Comparison of ENCODE assay signal across 8 cellular contexts in the genomic region with DNA sequence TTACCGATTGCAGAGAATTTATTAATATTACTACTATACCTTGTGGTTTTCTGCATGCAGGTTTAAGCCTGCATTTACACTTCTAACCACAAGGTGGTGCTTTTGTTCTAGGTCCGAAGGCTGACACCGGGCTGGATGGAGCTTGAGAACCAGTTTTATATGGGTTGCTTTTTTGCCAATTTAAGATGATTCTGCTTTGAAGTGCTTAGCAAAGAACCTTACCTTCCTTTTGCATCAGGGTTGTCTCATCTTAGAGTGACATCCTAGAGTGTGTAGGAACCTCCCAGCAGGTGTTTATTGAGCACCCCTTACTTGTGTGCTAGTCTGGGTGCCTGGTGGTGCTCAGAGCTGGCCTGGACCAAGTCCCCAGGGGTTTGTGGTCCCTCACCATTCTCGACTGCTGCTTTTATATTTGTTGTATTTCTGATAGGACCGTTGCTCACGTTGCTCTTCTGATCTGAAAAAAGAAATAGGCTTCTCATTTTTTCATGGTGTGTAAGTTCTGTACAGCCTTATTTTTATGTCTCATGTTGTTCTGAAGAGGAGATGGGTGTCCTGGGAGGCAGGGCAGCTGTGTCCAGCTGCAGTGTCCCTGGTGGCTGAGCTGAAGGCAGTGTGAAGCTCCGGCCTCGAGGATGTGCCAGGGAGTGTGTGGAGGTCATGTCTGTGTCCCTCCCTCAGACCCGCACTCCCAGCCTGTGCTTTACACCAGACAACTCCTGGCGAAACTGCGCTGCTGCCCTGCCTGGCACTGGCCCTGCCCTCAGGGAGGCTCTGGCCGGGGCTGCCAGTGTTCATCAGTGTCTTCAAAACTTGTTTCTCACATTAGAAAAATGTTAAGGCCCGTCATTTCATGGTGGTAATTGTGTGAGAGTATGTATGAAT. TPM values are rescaled to one million over a fixed set of nuclear protein-coding genes. Genes with fewer than 3 reads are reported as not detected.
DNase-seq lines count a peak whose midpoint lies in the region; ATAC-seq, FAIRE-seq and TF ChIP-seq lines count a peak whose summit lies in the region.

No MANE protein-coding gene starts in this region.

- H3K36me3 Mint-ChIP-seq in WTC11 (peaks cover 17% of the 10 kb centered on the region), naive B cell (peaks cover 7 to 22% of the 10 kb centered on the region in 2 donors)

- no peaks in the 10 kb centered on the region for H3K27me3 ChIP-seq in upper lobe of right lung

- H3K27ac ChIP-seq in upper lobe of right lung, result no peak overlapping the region

- no peak for TF ChIP-seq POLR2A in GM12891 (IDR thresholded peaks at IDR 0.05; ENCODE audit: low read depth, low read length)

- H3K4me3 Mint-ChIP-seq in WTC11, result no peak overlapping the region
- H3K4me3 Mint-ChIP-seq in naive B cell, result peak overlapping the region; percentile 8 to 79 (median 63)

- TF ChIP-seq CTCF in WTC11 (IDR thresholded peaks at IDR 0.05), result peak; percentile 73
- peak; percentile 85 for TF ChIP-seq CTCF in epithelial cell of proximal tubule (conservative IDR thresholded peaks at IDR 0.05; ENCODE audit: low read depth, low read length)
- peak; percentile 80 for TF ChIP-seq CTCF in upper lobe of right lung (IDR thresholded peaks at IDR 0.05)

- DNase-seq in AG08396 (ENCODE audit: low spot score), result peak; percentile 84
- DNase-seq in GM12891 (ENCODE audit: insufficient read length, low spot score), result peak; percentile 66
- DNase-seq in NCI-H2107 treated with DMSO at 0.1 percent for 48 hours (lab: John Stamatoyannopoulos, UW; ENCODE audit: unreplicated experiment), result peak; percentile 89
- no peak for DNase-seq in WTC11 (ENCODE audit: low spot score)
- peak; percentile 20 for DNase-seq in epithelial cell of proximal tubule (ENCODE audit: low read depth)
- DNase-seq in naive B cell, result peak; percentile 74
- DNase-seq in upper lobe of right lung, result peak; percentile 64

- H3K27me3 Mint-ChIP-seq in WTC11 (ENCODE audit: low read depth) (no peaks in the 10 kb centered on the region), naive B cell (no peaks in the 10 kb centered on the region)

- H3K9me3 ChIP-seq in upper lobe of right lung, result no peaks in the 10 kb centered on the region

- H3K4me1 Mint-ChIP-seq in WTC11, result peaks cover 86% of the 10 kb centered on the region
- peaks cover 46 to 68% (median 57%) of the 10 kb centered on the region in 3 donors for H3K4me1 Mint-ChIP-seq in naive B cell

- FAIRE-seq in GM12891 (lab: Jason Lieb, UNC), result peak; percentile 78

- peak; percentile 76 for ATAC-seq in HG02943 (IDR thresholded peaks at IDR 0.05; ENCODE audit: low read depth, unreplicated experiment)
- ATAC-seq in WTC11, result no peak
- peak; percentile 85 to 95 for ATAC-seq in naive B cell (ENCODE audit: low read depth in 2 of 2)
- peak; percentile 76 for ATAC-seq in upper lobe of right lung

- peaks cover 12% of the 10 kb centered on the region for H3K4me1 ChIP-seq in upper lobe of right lung

- H3K4me3 ChIP-seq in epithelial cell of proximal tubule (ENCODE audit: low read depth, low read length) (no peak overlapping the region), upper lobe of right lung (no peak overlapping the region)

- intact Hi-C loops in upper lobe of right lung (cut with DNase I), result no loop called here

- H3K27ac Mint-ChIP-seq in WTC11 (peak overlapping the region; percentile 97), naive B cell (peak overlapping the region; percentile 83 to 95 (median 90))

- H3K9me3 Mint-ChIP-seq in WTC11 (0 out of 2 replicates have a peak, but pooled peaks cover 3% of the 10 kb centered on the region), naive B cell (no peaks in the 10 kb centered on the region)

- CTCF ChIA-PET in WTC11 (lab: Charles Lee), result interaction anchor here (0.6 to 3.0 kb wide), 49 partner anchors 8 to 250 kb away, joined by 3 to 113 read pairs (median 4); a partner anchor contains a TSS

- POLR2A ChIA-PET in WTC11 (lab: Charles Lee), result no interaction called here

- no peaks in the 10 kb centered on the region for H3K36me3 ChIP-seq in upper lobe of right lung

TF ChIP-seq in GM12891, 5 proteins besides CTCF, POLR2A, EP300 and RAD21:
- TF ChIP-seq PAX5 (IDR thresholded peaks at IDR 0.05; ENCODE audit: insufficient read depth, low read length, severe bottlenecking) (no peak), TAF1 (IDR thresholded peaks at IDR 0.05; ENCODE audit: low read depth, low read length) (no peak), POLR2AphosphoS5 (IDR thresholded peaks at IDR 0.05; ENCODE audit: low read depth, low read length) (no peak), POU2F2 (IDR thresholded peaks at IDR 0.05; ENCODE audit: low read depth, low read length) (no peak), SPI1 (IDR thresholded peaks at IDR 0.05; ENCODE audit: low read depth, low read length) (no peak)

TF ChIP-seq in WTC11, 78 proteins besides CTCF, POLR2A, EP300 and RAD21:
- TF ChIP-seq, protein P1, sequence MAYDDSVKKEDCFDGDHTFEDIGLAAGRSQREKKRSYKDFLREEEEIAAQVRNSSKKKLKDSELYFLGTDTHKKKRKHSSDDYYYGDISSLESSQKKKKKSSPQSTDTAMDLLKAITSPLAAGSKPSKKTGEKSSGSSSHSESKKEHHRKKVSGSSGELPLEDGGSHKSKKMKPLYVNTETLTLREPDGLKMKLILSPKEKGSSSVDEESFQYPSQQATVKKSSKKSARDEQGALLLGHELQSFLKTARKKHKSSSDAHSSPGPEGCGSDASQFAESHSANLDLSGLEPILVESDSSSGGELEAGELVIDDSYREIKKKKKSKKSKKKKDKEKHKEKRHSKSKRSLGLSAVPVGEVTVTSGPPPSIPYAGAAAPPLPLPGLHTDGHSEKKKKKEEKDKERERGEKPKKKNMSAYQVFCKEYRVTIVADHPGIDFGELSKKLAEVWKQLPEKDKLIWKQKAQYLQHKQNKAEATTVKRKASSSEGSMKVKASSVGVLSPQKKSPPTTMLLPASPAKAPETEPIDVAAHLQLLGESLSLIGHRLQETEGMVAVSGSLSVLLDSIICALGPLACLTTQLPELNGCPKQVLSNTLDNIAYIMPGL (CRISPR knock-in tag; IDR thresholded peaks at IDR 0.05), result 0 out of 2 replicates have a peak, but pooled peaks have one; percentile 1
- TF ChIP-seq ZNF423 (CRISPR knock-in tag; IDR thresholded peaks at IDR 0.05), result no peak

RNA-seq across cellular contexts. Expression of a gene that starts 54.3 kb away (rescaled TPM):
- polyA plus RNA-seq in GM12891 (2012; ENCODE audit: low read depth, missing spikeins), result 37.8 TPM
- total RNA-seq in WTC11 (2021), result 152 to 170 TPM (median 154 TPM) in 3 replicates
- 40.8 and 73.1 TPM in 2 replicates for total RNA-seq in epithelial cell of proximal tubule
- 10 to 100 TPM in 5 of 6 donors, 1 to 10 TPM in 1; 6.7 to 45.0 (median 31.5) TPM for polyA plus RNA-seq in naive B cell (ENCODE audit: low read depth in 6 of 6)
- 82.7 TPM for total RNA-seq in upper lobe of right lung
